In genomic region chr14:94138256-94138655, GRCh38 we compare ENCODE assay signal across 18 cellular contexts.
"Had no signal": no experiment of that assay in that cellular context is flagged by ENCODE, and none has a peak within 500 bp of the region (broad histone marks: within the 10 kb centered on the region; RNA-seq: fewer than 3 reads in every experiment).

No MANE protein-coding gene starts in this region.

- H3K4me3 ChIP-seq: ascending aorta, breast epithelium, gastrocnemius medialis, right atrium auricular region, skin epidermis, thyroid gland, uterus had no signal

- ATAC-seq: activated CD4-positive, alpha-beta T cell treated with anti-CD3 and anti-CD28 coated beads for 36 hours; activated CD8-positive, alpha-beta memory T cell treated with anti-CD3 and anti-CD28 coated beads, Interleukin-2, amount 10 ng/mL, durations not matched to agents 7 days and 5 days; gastrocnemius medialis; left ventricle myocardium superior; natural killer cell; stimulated activated naive B cell treated with anti-CD40 and anti-IgM and Interleukin-4, amounts not matched to agents 10 μg/mL and 1 μg/mL and 100 μg/mL, for 72 hours had no signal

- H3K4me1 ChIP-seq: ascending aorta, breast epithelium, right atrium auricular region, thyroid gland, uterus had no signal

- DNase-seq: activated CD4-positive, alpha-beta memory T cell treated with anti-CD3 and anti-CD28 coated beads for 36 hours; activated CD4-positive, alpha-beta T cell treated with anti-CD3 and anti-CD28 coated beads for 36 hours; activated naive CD4-positive, alpha-beta T cell treated with anti-CD3 and anti-CD28 coated beads, Interleukin-2, amount 10 ng/mL, durations not matched to agents 7 days and 5 days; activated T-cell treated with anti-CD3 and anti-CD28 coated beads, Interleukin-2, amount 50 U/mL, for 1 hour; gastrocnemius medialis; left ventricle myocardium superior; natural killer cell; nucleus accumbens; stimulated activated CD4-positive, alpha-beta T cell treated with anti-CD3 and anti-CD28 coated beads, Interleukin-15, amount 100 ng/mL, for 24 hours; stimulated activated CD4-positive, alpha-beta T cell treated with anti-CD3 and anti-CD28 coated beads, Interleukin-4, amount 100 ng/mL, for 1 hour; stimulated activated naive B cell treated with anti-CD40 and anti-IgM and Interleukin-4, amounts not matched to agents 10 μg/mL and 1 μg/mL and 100 μg/mL, for 72 hours; thyroid gland; uterus had no signal

- H3K36me3 ChIP-seq: ascending aorta, breast epithelium, gastrocnemius medialis, right atrium auricular region, thyroid gland, uterus had no signal

- H3K27ac ChIP-seq: ascending aorta, breast epithelium, gastrocnemius medialis, right atrium auricular region, skin epidermis, thyroid gland, uterus had no signal

- H3K27me3 ChIP-seq: ascending aorta, breast epithelium, gastrocnemius medialis, right atrium auricular region, thyroid gland, uterus had no signal

- H3K9me3 ChIP-seq: ascending aorta, gastrocnemius medialis, right atrium auricular region, thyroid gland, uterus had no signal
